26 cellular contexts compared by ENCODE assay signal in the genomic region with DNA sequence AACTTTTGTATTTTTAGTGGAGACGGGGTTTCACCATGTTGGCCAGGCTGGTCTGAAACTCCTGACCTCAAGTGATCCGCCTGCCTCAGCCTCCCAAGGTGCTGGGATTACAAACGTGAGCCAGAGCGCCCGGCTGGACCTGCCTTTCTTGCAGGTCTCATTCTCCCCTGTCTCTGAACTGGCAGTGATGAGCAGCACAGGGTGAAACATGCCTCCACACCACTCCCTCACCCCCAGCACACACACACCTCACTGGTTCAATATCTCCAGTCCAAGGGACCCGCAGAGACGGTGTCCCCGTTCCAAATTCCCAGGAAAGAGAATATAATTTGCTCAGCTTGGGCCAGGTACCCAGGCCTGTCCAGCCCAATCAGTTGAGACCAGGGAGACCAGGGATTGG. TPM values are rescaled to one million over a fixed set of nuclear protein-coding genes. Genes with fewer than 3 reads are reported as not detected.
"Had no signal": no experiment of that assay in that cellular context is flagged by ENCODE, and none has a peak within 500 bp of the region (broad histone marks: within the 10 kb centered on the region; RNA-seq: fewer than 3 reads in every experiment).

No MANE protein-coding gene starts in this region.

- H3K27ac ChIP-seq: heart left ventricle, left ventricle myocardium inferior, neutrophil, ovary, right atrium auricular region, spleen, suprapubic skin, thoracic aorta, tibial artery, upper lobe of right lung had no signal

- H3K4me3 ChIP-seq: heart left ventricle, left ventricle myocardium inferior, lung, ovary, right atrium auricular region, spleen, suprapubic skin, thoracic aorta, tibial artery, upper lobe of right lung had no signal

- H3K36me3 ChIP-seq: heart left ventricle, left ventricle myocardium inferior, neutrophil, ovary, right atrium auricular region, spleen, suprapubic skin, thoracic aorta, tibial artery, upper lobe of right lung had no signal

- ATAC-seq: heart left ventricle; naive thymus-derived CD8-positive, alpha-beta T cell; sciatic nerve; stimulated activated effector memory CD8-positive, alpha-beta T cell treated with anti-CD3 and anti-CD28 coated beads, Interleukin-12 subunit alpha, Interleukin-12 subunit beta, amount 100 ng/mL, for 72 hours; upper lobe of right lung had no signal

- H3K27me3 ChIP-seq: heart left ventricle, neutrophil, ovary, right atrium auricular region, spleen, suprapubic skin, tibial artery, upper lobe of right lung had no signal

- DNase-seq: heart left ventricle; hypothalamus; immature natural killer cell; left ventricle myocardium inferior; mesendoderm; naive thymus-derived CD8-positive, alpha-beta T cell; occipital lobe; ovary; small intestine; spleen; stimulated activated CD4-positive, alpha-beta T cell treated with anti-CD3 and anti-CD28 coated beads, Interleukin-4, amount 100 ng/mL, for 24 hours; stimulated activated naive CD4-positive, alpha-beta T cell; upper lobe of right lung had no signal

- H3K4me1 ChIP-seq: heart left ventricle, left ventricle myocardium inferior, right atrium auricular region, spleen, suprapubic skin, tibial artery, upper lobe of right lung had no signal

- H3K9me3 ChIP-seq: neutrophil, ovary, suprapubic skin, thoracic aorta, tibial artery had no signal

RNA-seq across cellular contexts. Expression of gene SLC5A11, which starts 23.3 kb away (rescaled TPM):
- total RNA-seq: kidney epithelial cell, lower leg skin, neural crest cell, occipital lobe, pulmonary artery endothelial cell, renal cortical epithelial cell, right atrium auricular region, sciatic nerve, upper lobe of right lung had no signal
- polyA plus RNA-seq: heart left ventricle; immature natural killer cell; naive thymus-derived CD8-positive, alpha-beta T cell had no signal
